ENCODE assay signal across 11 cellular contexts in the genomic region with DNA sequence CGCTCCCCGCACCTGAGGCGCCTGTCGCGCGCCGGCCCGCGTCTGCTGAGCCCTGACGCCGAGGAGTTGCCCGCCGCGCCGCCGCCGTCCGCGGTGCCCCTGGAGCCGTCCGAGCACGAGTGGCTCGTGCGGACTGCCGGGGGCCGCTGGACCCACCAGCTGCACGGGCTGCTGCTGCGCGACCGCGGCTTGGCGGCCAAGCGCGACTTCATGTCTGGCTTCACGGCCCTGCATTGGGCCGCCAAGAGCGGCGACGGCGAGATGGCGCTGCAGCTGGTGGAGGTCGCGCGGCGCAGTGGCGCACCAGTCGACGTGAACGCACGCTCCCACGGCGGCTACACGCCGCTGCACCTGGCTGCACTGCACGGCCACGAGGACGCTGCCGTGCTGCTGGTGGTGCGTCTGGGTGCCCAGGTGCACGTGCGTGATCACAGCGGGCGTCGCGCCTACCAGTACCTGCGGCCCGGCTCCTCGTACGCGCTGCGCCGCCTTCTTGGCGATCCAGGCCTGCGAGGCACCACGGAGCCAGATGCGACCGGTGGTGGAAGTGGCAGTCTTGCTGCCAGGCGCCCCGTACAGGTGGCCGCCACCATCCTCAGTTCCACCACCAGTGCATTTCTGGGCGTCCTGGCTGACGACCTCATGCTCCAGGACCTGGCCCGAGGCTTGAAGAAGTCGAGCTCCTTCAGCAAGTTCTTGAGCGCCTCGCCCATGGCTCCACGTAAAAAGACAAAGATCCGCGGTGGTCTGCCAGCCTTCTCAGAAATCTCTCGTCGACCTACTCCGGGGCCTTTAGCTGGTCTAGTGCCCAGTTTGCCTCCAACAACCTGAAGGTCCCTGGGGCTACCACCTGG. TPM values are rescaled to one million over a fixed set of nuclear protein-coding genes. Genes with fewer than 3 reads are reported as not detected.
DNase-seq lines count a peak whose midpoint lies in the region; ATAC-seq, FAIRE-seq and TF ChIP-seq lines count a peak whose summit lies in the region.
"Had no signal": no experiment of that assay in that cellular context is flagged by ENCODE, and none has a peak within 500 bp of the region (broad histone marks: within the 10 kb centered on the region; RNA-seq: fewer than 3 reads in every experiment).

No MANE protein-coding gene starts in this region.

- BruUV-seq in HepG2 (replicated peaks; lab: Mats Ljungman, UMichigan) = no TSS peak
- no TSS peak for BruUV-seq in A673 (replicated peaks; lab: Mats Ljungman, UMichigan)

- DNase-seq in HepG2 (ENCODE audit: low spot score) = no peak
- no peak for DNase-seq in right lobe of liver
- DNase-seq in esophagus squamous epithelium (lab: John Stamatoyannopoulos, UW) = no peak
- no peak for DNase-seq in vagina (ENCODE audit: extremely low spot score in 2 of 2)
- DNase-seq in pons (ENCODE audit: low spot score) = no peak
- DNase-seq in DMS 273 treated with DMSO at 0.1 percent for 48 hours (lab: John Stamatoyannopoulos, UW) = no peak
- no peak for DNase-seq in A673 (ENCODE audit: low spot score)
- DNase-seq: NCI-H146; SHP77 treated with DMSO at 0.1 percent for 48 hours; stimulated activated CD4-positive, alpha-beta T cell treated with anti-CD3 and anti-CD28 coated beads, Interleukin-4, amount 100 ng/mL, for 4 hours had no signal

- H4K20me1 ChIP-seq in HepG2 (ENCODE audit: insufficient read depth, low read length) = no peaks in the 10 kb centered on the region

- peaks cover 81% of the 10 kb centered on the region for H3K27me3 Mint-ChIP-seq in nephron (ENCODE audit: low read depth)

- H3K79me2 ChIP-seq in HepG2 (ENCODE audit: insufficient read depth, low read length) = no peaks in the 10 kb centered on the region

- H3K9me3 ChIP-seq in HepG2 (ENCODE audit: low read length) (no peaks in the 10 kb centered on the region), right lobe of liver (no peaks in the 10 kb centered on the region), esophagus squamous epithelium (no peaks in the 10 kb centered on the region), vagina (no peaks in the 10 kb centered on the region), A673 (ENCODE audit: low read depth, low read length, poor library complexity, severe bottlenecking) (no peaks in the 10 kb centered on the region)

- TF ChIP-seq CTCF in HepG2 (CRISPR knock-in tag; IDR thresholded peaks at IDR 0.05) (no peak), right lobe of liver (IDR thresholded peaks at IDR 0.05) (no peak), esophagus squamous epithelium (IDR thresholded peaks at IDR 0.05) (no peak), nephron (IDR thresholded peaks at IDR 0.05; ENCODE audit: unreplicated experiment in 3 of 3) (no peak), vagina (IDR thresholded peaks at IDR 0.05) (no peak), A673 (conservative IDR thresholded peaks at IDR 0.05; ENCODE audit: low read depth, low read length) (no peak)

- H3K4me1 Mint-ChIP-seq in nephron = peaks cover 8% of the 10 kb centered on the region

- no peak for FAIRE-seq in HepG2 (lab: Jason Lieb, UNC)

- 98% methylated on average over 75 of the region's 92 CpGs for WGBS in HepG2 (ENCODE audit: low lambda C conversion rate)
- 91% methylated on average over 7 of the region's 92 CpGs for WGBS in right lobe of liver (ENCODE audit: insufficient coverage, low coverage, low lambda C conversion rate, missing lambda C conversion rate)
- WGBS in esophagus squamous epithelium, 2 donors = 96% methylated on average over 12 to 19 of the region's 92 CpGs

- no peaks in the 10 kb centered on the region for H3K36me3 ChIP-seq in HepG2 (replicated peaks in 1 of 2; ENCODE audit: control insufficient read depth in 1 of 2, insufficient read depth in 2 of 2, low read length in 2 of 2)
- no peaks in the 10 kb centered on the region for H3K36me3 ChIP-seq in right lobe of liver
- H3K36me3 ChIP-seq in esophagus squamous epithelium = no peaks in the 10 kb centered on the region
- H3K36me3 ChIP-seq in vagina = no peaks in the 10 kb centered on the region
- no peaks in the 10 kb centered on the region for H3K36me3 ChIP-seq in A673 (ENCODE audit: insufficient read depth, low read length, poor library complexity, severe bottlenecking)

- H3K27ac ChIP-seq in HepG2 (ENCODE audit: extremely low read length, insufficient read depth, low read length) = peak overlapping the region; percentile 12
- no peak overlapping the region for H3K27ac ChIP-seq in right lobe of liver
- no peak overlapping the region for H3K27ac ChIP-seq in esophagus squamous epithelium
- no peak overlapping the region for H3K27ac ChIP-seq in vagina
- H3K27ac ChIP-seq in A673 (ENCODE audit: low read depth, low read length, poor library complexity, severe bottlenecking) = no peak overlapping the region

- no peaks in the 10 kb centered on the region for H3K27me3 ChIP-seq in HepG2 (ENCODE audit: control insufficient read depth in 1 of 2, insufficient read depth in 2 of 2, low read length in 2 of 2)
- no peaks in the 10 kb centered on the region for H3K27me3 ChIP-seq in right lobe of liver
- peaks cover 6 to 60% (median 14%) of the 10 kb centered on the region in 4 donors for H3K27me3 ChIP-seq in esophagus squamous epithelium
- H3K27me3 ChIP-seq in vagina = peaks cover 4% of the 10 kb centered on the region
- peaks cover 21% of the 10 kb centered on the region for H3K27me3 ChIP-seq in A673 (replicated peaks; ENCODE audit: insufficient read depth, low read depth, low read length, poor library complexity)

- H3K4me3 ChIP-seq in HepG2 (replicated peaks in 1 of 3; ENCODE audit: insufficient read depth in 1 of 3, low read depth in 2 of 3, low read length in 3 of 3) (no peak overlapping the region; a peak in 1 of 6 replicates), right lobe of liver (peak overlapping the region in 1 of 3 donors; percentile 56), esophagus squamous epithelium (peak overlapping the region; percentile 35 to 69 (median 48)), vagina (peak overlapping the region; percentile 35 to 37), A673 (ENCODE audit: low read depth, low read length, poor library complexity, severe bottlenecking) (no peak overlapping the region)

- peak overlapping the region in 1 of 3 experiments; percentile 28 for H3K27ac Mint-ChIP-seq in nephron

- no peak overlapping the region for H2AFZ ChIP-seq in HepG2 (ENCODE audit: low read length)

- peaks cover 58% of the 10 kb centered on the region for H3K4me1 ChIP-seq in HepG2 (ENCODE audit: insufficient read depth, low read length)
- peaks cover 0 to 7% (median 0%) of the 10 kb centered on the region in 4 donors for H3K4me1 ChIP-seq in right lobe of liver
- H3K4me1 ChIP-seq in esophagus squamous epithelium = peaks cover 12 to 26% (median 18%) of the 10 kb centered on the region in 3 donors
- peaks cover 14% of the 10 kb centered on the region for H3K4me1 ChIP-seq in vagina
- H3K4me1 ChIP-seq in A673 (ENCODE audit: insufficient read depth, low read length, poor library complexity, severe bottlenecking) = peaks cover 4% of the 10 kb centered on the region

- peak overlapping the region; percentile 71 to 76 (median 72) for H3K4me3 Mint-ChIP-seq in nephron

- H3K9me3 Mint-ChIP-seq in nephron = no peaks in the 10 kb centered on the region

- in situ Hi-C loops in HepG2 (cut with HindIII; ENCODE audit: extremely low pct_ligation_motif_present, low pct_unique_long_range_greater_than_20kb) = loop anchor here (5.0 kb wide), 1 partner anchor 42 kb away; no protein-coding TSS in a partner anchor

- TF ChIP-seq EP300 in HepG2 (IDR thresholded peaks at IDR 0.05; ENCODE audit: low read depth in 2 of 2, low read length in 2 of 2) = no peak
- TF ChIP-seq EP300 in HepG2 (CRISPR knock-in tag; IDR thresholded peaks at IDR 0.05; ENCODE audit: borderline replicate concordance) = no peak

- intact Hi-C loops in HepG2 (cut with micrococcal nuclease; ENCODE audit: unreplicated experiment) (no loop called here), right lobe of liver (cut with DNase I) (loop anchor here in 1 of 2 donors (10.0 kb wide), 1 partner anchor 60 kb away; no protein-coding TSS in a partner anchor), esophagus squamous epithelium (cut with DNase I) (loop anchor here (10.0 kb wide), 1 partner anchor 290 kb away; no protein-coding TSS in a partner anchor), vagina (cut with DNase I) (no loop called here), A673 (cut with micrococcal nuclease; ENCODE audit: unreplicated experiment) (no loop called here)

- no peak for ATAC-seq in HepG2
- ATAC-seq in right lobe of liver = no peak

- H3K9ac ChIP-seq in HepG2 (ENCODE audit: insufficient read depth, low read depth, low read length) = no peak overlapping the region

- POLR2A ChIA-PET in HepG2 (lab: Yijun Ruan, JAX) (interaction anchor here (1.1 to 1.5 kb wide), 2 partner anchors 8 to 25 kb away, joined by 3 to 5 read pairs; no protein-coding TSS in a partner anchor), A673 (lab: Charles Lee; ENCODE audit: low non-redundant PET) (no interaction called here)

- H3K36me3 Mint-ChIP-seq in nephron (ENCODE audit: low read depth) = no peaks in the 10 kb centered on the region

- TF ChIP-seq POLR2A in HepG2 (IDR thresholded peaks at IDR 0.05; ENCODE audit: insufficient read depth in 1 of 2, low read depth in 2 of 2, low read length in 2 of 2) (no peak), right lobe of liver (IDR thresholded peaks at IDR 0.05) (no peak), esophagus squamous epithelium (IDR thresholded peaks at IDR 0.05) (no peak), vagina (IDR thresholded peaks at IDR 0.05) (no peak)

- no peak for TF ChIP-seq RAD21 in HepG2 (CRISPR knock-in tag; IDR thresholded peaks at IDR 0.05)

- CTCF ChIA-PET in HepG2 (lab: Yijun Ruan, JAX; ENCODE audit: low intra/inter-chr PET ratio, low total read pairs) (no interaction called here), A673 (lab: Charles Lee) (no interaction called here)

- no peak overlapping the region for H3K4me2 ChIP-seq in HepG2 (ENCODE audit: low read depth, low read length)

RNA-seq across cellular contexts. Expression of a gene that starts 1.6 kb away (rescaled TPM):
- 1.9 and 2.0 TPM in 2 replicates for total RNA-seq in HepG2 (2016; rRNA removed; fragmentation: Illumina TruSeq; extraction: Trizol)
- 0.35 and 0.40 TPM in 2 replicates for total RNA-seq in HepG2 (2016; cell fraction: cytosol; rRNA removed; fragmentation: Illumina TruSeq; extraction: Trizol; ENCODE audit: low read depth)
- 2.0 and 2.2 TPM in 2 replicates for total RNA-seq in HepG2 (2016; cell fraction: insoluble cytoplasmic fraction; rRNA removed; fragmentation: Illumina TruSeq; extraction: Trizol)
- 1.4 and 1.6 TPM in 2 replicates for total RNA-seq in HepG2 (2016; cell fraction: membrane; rRNA removed; fragmentation: Illumina TruSeq; extraction: Trizol)
- total RNA-seq in HepG2 (2016; cell fraction: nucleus; rRNA removed; fragmentation: Illumina TruSeq; extraction: Trizol) = 1.1 and 1.6 TPM in 2 replicates
- polyA plus RNA-seq in HepG2 (2011; rRNA removed) = 0.82 and 0.95 TPM in 2 replicates
- polyA plus RNA-seq in HepG2 (2011; cell fraction: cytosol; rRNA removed) = 0.88 and 1.0 TPM in 2 replicates
- 0.57 and 0.77 TPM in 2 replicates for polyA plus RNA-seq in HepG2 (2011; cell fraction: nucleus; rRNA removed)
- 0.73 and 0.79 TPM in 2 replicates for polyA plus RNA-seq in HepG2 (2012)
- 0.28 and 0.41 TPM in 2 replicates for polyA plus RNA-seq in HepG2 (2016; cell fraction: cytosol; fragmentation: Illumina TruSeq; extraction: Trizol; ENCODE audit: low read depth)
- 2.7 and 2.9 TPM in 2 replicates for polyA plus RNA-seq in HepG2 (2016; cell fraction: insoluble cytoplasmic fraction; fragmentation: Illumina TruSeq; extraction: Trizol; ENCODE audit: low read depth)
- 1.2 and 1.3 TPM in 2 replicates for polyA plus RNA-seq in HepG2 (2016; cell fraction: membrane; fragmentation: Illumina TruSeq; extraction: Trizol; ENCODE audit: low read depth)
- 1.7 and 1.8 TPM in 2 replicates for polyA plus RNA-seq in HepG2 (2016; cell fraction: nucleus; fragmentation: Illumina TruSeq; extraction: Trizol; ENCODE audit: insufficient read depth, low read depth)
- polyA minus RNA-seq in HepG2 (2011; rRNA and poly(A)+ RNA removed; ENCODE audit: low replicate concordance) = 2.2 TPM in 1 of 2 replicates, not detected in the other
- polyA minus RNA-seq in HepG2 (2011; cell fraction: cytosol; rRNA and poly(A)+ RNA removed) = 0.49 and 1.1 TPM in 2 replicates
- 0.62 and 0.64 TPM in 2 replicates for polyA minus RNA-seq in HepG2 (2011; cell fraction: nucleus; rRNA and poly(A)+ RNA removed)
- total RNA-seq in right lobe of liver = 1 to 10 TPM in 5 of 6 experiments, under 1 TPM in 1; 0.95 to 4.7 (median 1.4) TPM
- total RNA-seq in esophagus squamous epithelium = under 1 TPM in 2 of 4 donors, not detected in 2; 0.13 to 0.45 TPM
- total RNA-seq in vagina = not detected
- total RNA-seq in A673 (2021) = not detected in 2 replicates

RNA-seq across cellular contexts. Expression of a gene that starts 15.8 kb away (rescaled TPM):
- total RNA-seq in HepG2 (2016; rRNA removed; fragmentation: Illumina TruSeq; extraction: Trizol) (8.9 and 18.2 TPM in 2 replicates), right lobe of liver (10 to 100 TPM; 29.5 to 96.1 (median 77.4) TPM), esophagus squamous epithelium (10 to 100 TPM in 1 of 4 donors, 1 to 10 TPM in 3; 2.7 to 10.7 (median 3.7) TPM), vagina (17.7 TPM), A673 (2021) (0.28 and 0.54 TPM in 2 replicates)
- total RNA-seq in HepG2 (2016; cell fraction: cytosol; rRNA removed; fragmentation: Illumina TruSeq; extraction: Trizol; ENCODE audit: low read depth) = 2.9 and 3.0 TPM in 2 replicates
- 8.5 and 16.1 TPM in 2 replicates for total RNA-seq in HepG2 (2016; cell fraction: insoluble cytoplasmic fraction; rRNA removed; fragmentation: Illumina TruSeq; extraction: Trizol)
- 6.2 and 8.3 TPM in 2 replicates for total RNA-seq in HepG2 (2016; cell fraction: membrane; rRNA removed; fragmentation: Illumina TruSeq; extraction: Trizol)
- total RNA-seq in HepG2 (2016; cell fraction: nucleus; rRNA removed; fragmentation: Illumina TruSeq; extraction: Trizol) = 14.0 and 18.5 TPM in 2 replicates
- 25.7 and 34.5 TPM in 2 replicates for polyA plus RNA-seq in HepG2 (2011; rRNA removed)
- 18.4 and 21.6 TPM in 2 replicates for polyA plus RNA-seq in HepG2 (2011; cell fraction: cytosol; rRNA removed)
- polyA plus RNA-seq in HepG2 (2011; cell fraction: nucleus; rRNA removed) = 60.0 and 62.0 TPM in 2 replicates
- 12.5 and 16.7 TPM in 2 replicates for polyA plus RNA-seq in HepG2 (2012)
- 2.1 and 2.2 TPM in 2 replicates for polyA plus RNA-seq in HepG2 (2016; cell fraction: cytosol; fragmentation: Illumina TruSeq; extraction: Trizol; ENCODE audit: low read depth)
- 11.5 and 14.1 TPM in 2 replicates for polyA plus RNA-seq in HepG2 (2016; cell fraction: insoluble cytoplasmic fraction; fragmentation: Illumina TruSeq; extraction: Trizol; ENCODE audit: low read depth)
- 4.6 and 5.0 TPM in 2 replicates for polyA plus RNA-seq in HepG2 (2016; cell fraction: membrane; fragmentation: Illumina TruSeq; extraction: Trizol; ENCODE audit: low read depth)
- 52.3 and 58.0 TPM in 2 replicates for polyA plus RNA-seq in HepG2 (2016; cell fraction: nucleus; fragmentation: Illumina TruSeq; extraction: Trizol; ENCODE audit: insufficient read depth, low read depth)
- polyA minus RNA-seq in HepG2 (2011; rRNA and poly(A)+ RNA removed; ENCODE audit: low replicate concordance) = 10.1 and 31.5 TPM in 2 replicates
- 14.4 and 20.5 TPM in 2 replicates for polyA minus RNA-seq in HepG2 (2011; cell fraction: cytosol; rRNA and poly(A)+ RNA removed)
- 29.1 and 42.4 TPM in 2 replicates for polyA minus RNA-seq in HepG2 (2011; cell fraction: nucleus; rRNA and poly(A)+ RNA removed)

RNA-seq across cellular contexts. Expression of a gene that starts 37.6 kb away (rescaled TPM):
- total RNA-seq in HepG2 (2016; rRNA removed; fragmentation: Illumina TruSeq; extraction: Trizol) (49.9 and 50.7 TPM in 2 replicates), right lobe of liver (10 to 100 TPM in 5 of 6 experiments, 1 to 10 TPM in 1; 8.0 to 15.9 (median 13.3) TPM), esophagus squamous epithelium (10 to 100 TPM; 31.9 to 44.9 (median 38.3) TPM), vagina (52.8 TPM), A673 (2021) (26.4 and 33.0 TPM in 2 replicates)
- total RNA-seq in HepG2 (2016; cell fraction: cytosol; rRNA removed; fragmentation: Illumina TruSeq; extraction: Trizol; ENCODE audit: low read depth) = 13.3 and 15.3 TPM in 2 replicates
- total RNA-seq in HepG2 (2016; cell fraction: insoluble cytoplasmic fraction; rRNA removed; fragmentation: Illumina TruSeq; extraction: Trizol) = 44.4 and 46.1 TPM in 2 replicates
- total RNA-seq in HepG2 (2016; cell fraction: membrane; rRNA removed; fragmentation: Illumina TruSeq; extraction: Trizol) = 36.1 and 39.7 TPM in 2 replicates
- total RNA-seq in HepG2 (2016; cell fraction: nucleus; rRNA removed; fragmentation: Illumina TruSeq; extraction: Trizol) = 44.2 and 49.8 TPM in 2 replicates
- polyA plus RNA-seq in HepG2 (2011; rRNA removed) = 41.4 and 52.4 TPM in 2 replicates
- 28.0 and 28.2 TPM in 2 replicates for polyA plus RNA-seq in HepG2 (2011; cell fraction: cytosol; rRNA removed)
- 111 and 114 TPM in 2 replicates for polyA plus RNA-seq in HepG2 (2011; cell fraction: nucleus; rRNA removed)
- polyA plus RNA-seq in HepG2 (2012) = 25.3 and 37.5 TPM in 2 replicates
- polyA plus RNA-seq in HepG2 (2016; cell fraction: cytosol; fragmentation: Illumina TruSeq; extraction: Trizol; ENCODE audit: low read depth) = 13.8 and 15.1 TPM in 2 replicates
- polyA plus RNA-seq in HepG2 (2016; cell fraction: insoluble cytoplasmic fraction; fragmentation: Illumina TruSeq; extraction: Trizol; ENCODE audit: low read depth) = 42.4 and 53.4 TPM in 2 replicates
- 26.2 and 28.3 TPM in 2 replicates for polyA plus RNA-seq in HepG2 (2016; cell fraction: membrane; fragmentation: Illumina TruSeq; extraction: Trizol; ENCODE audit: low read depth)
- 65.8 and 78.0 TPM in 2 replicates for polyA plus RNA-seq in HepG2 (2016; cell fraction: nucleus; fragmentation: Illumina TruSeq; extraction: Trizol; ENCODE audit: insufficient read depth, low read depth)
- polyA minus RNA-seq in HepG2 (2011; rRNA and poly(A)+ RNA removed; ENCODE audit: low replicate concordance) = 18.7 and 34.8 TPM in 2 replicates
- 17.4 TPM in 2 replicates for polyA minus RNA-seq in HepG2 (2011; cell fraction: cytosol; rRNA and poly(A)+ RNA removed)
- polyA minus RNA-seq in HepG2 (2011; cell fraction: nucleus; rRNA and poly(A)+ RNA removed) = 40.3 and 47.5 TPM in 2 replicates

RNA-seq across cellular contexts. Expression of a gene that starts 51.6 kb away (rescaled TPM):
- 0.07 and 0.38 TPM in 2 replicates for total RNA-seq in HepG2 (2016; rRNA removed; fragmentation: Illumina TruSeq; extraction: Trizol)
- 0.20 and 0.71 TPM in 2 replicates for total RNA-seq in HepG2 (2016; cell fraction: cytosol; rRNA removed; fragmentation: Illumina TruSeq; extraction: Trizol; ENCODE audit: low read depth)
- 0.15 and 0.49 TPM in 2 replicates for total RNA-seq in HepG2 (2016; cell fraction: insoluble cytoplasmic fraction; rRNA removed; fragmentation: Illumina TruSeq; extraction: Trizol)
- 0.46 and 0.55 TPM in 2 replicates for total RNA-seq in HepG2 (2016; cell fraction: membrane; rRNA removed; fragmentation: Illumina TruSeq; extraction: Trizol)
- 0.60 and 0.65 TPM in 2 replicates for total RNA-seq in HepG2 (2016; cell fraction: nucleus; rRNA removed; fragmentation: Illumina TruSeq; extraction: Trizol)
- 0.33 and 0.50 TPM in 2 replicates for polyA plus RNA-seq in HepG2 (2011; rRNA removed)
- polyA plus RNA-seq in HepG2 (2011; cell fraction: cytosol; rRNA removed) = 0.09 and 0.24 TPM in 2 replicates
- 0.51 and 0.68 TPM in 2 replicates for polyA plus RNA-seq in HepG2 (2011; cell fraction: nucleus; rRNA removed)
- 0.16 and 0.20 TPM in 2 replicates for polyA plus RNA-seq in HepG2 (2012)
- 0.07 and 0.37 TPM in 2 replicates for polyA plus RNA-seq in HepG2 (2016; cell fraction: cytosol; fragmentation: Illumina TruSeq; extraction: Trizol; ENCODE audit: low read depth)
- polyA plus RNA-seq in HepG2 (2016; cell fraction: insoluble cytoplasmic fraction; fragmentation: Illumina TruSeq; extraction: Trizol; ENCODE audit: low read depth) = 0.21 and 0.23 TPM in 2 replicates
- 0.21 and 0.26 TPM in 2 replicates for polyA plus RNA-seq in HepG2 (2016; cell fraction: membrane; fragmentation: Illumina TruSeq; extraction: Trizol; ENCODE audit: low read depth)
- polyA plus RNA-seq in HepG2 (2016; cell fraction: nucleus; fragmentation: Illumina TruSeq; extraction: Trizol; ENCODE audit: insufficient read depth, low read depth) = 0.92 and 1.0 TPM in 2 replicates
- polyA minus RNA-seq in HepG2 (2011; rRNA and poly(A)+ RNA removed; ENCODE audit: low replicate concordance) = 0.21 and 0.84 TPM in 2 replicates
- polyA minus RNA-seq in HepG2 (2011; cell fraction: cytosol; rRNA and poly(A)+ RNA removed) = not detected in 2 replicates
- 0.64 and 2.0 TPM in 2 replicates for polyA minus RNA-seq in HepG2 (2011; cell fraction: nucleus; rRNA and poly(A)+ RNA removed)
- under 1 TPM; 0.20 to 0.71 (median 0.48) TPM for total RNA-seq in right lobe of liver
- total RNA-seq in esophagus squamous epithelium = under 1 TPM in 2 of 4 donors, not detected in 2; 0.26 to 0.40 TPM
- total RNA-seq in vagina = not detected
- 0.32 and 1.1 TPM in 2 replicates for total RNA-seq in A673 (2021)

RNA-seq across cellular contexts. Expression of a gene that starts 51.8 kb away (rescaled TPM):
- total RNA-seq in HepG2 (2016; rRNA removed; fragmentation: Illumina TruSeq; extraction: Trizol) (575 and 610 TPM in 2 replicates), right lobe of liver (100 to 1,000 TPM; 488 to 702 (median 628) TPM), esophagus squamous epithelium (100 to 1,000 TPM; 160 to 232 (median 193) TPM), vagina (189 TPM), A673 (2021) (542 and 564 TPM in 2 replicates)
- 434 and 616 TPM in 2 replicates for total RNA-seq in HepG2 (2016; cell fraction: cytosol; rRNA removed; fragmentation: Illumina TruSeq; extraction: Trizol; ENCODE audit: low read depth)
- total RNA-seq in HepG2 (2016; cell fraction: insoluble cytoplasmic fraction; rRNA removed; fragmentation: Illumina TruSeq; extraction: Trizol) = 541 and 719 TPM in 2 replicates
- total RNA-seq in HepG2 (2016; cell fraction: membrane; rRNA removed; fragmentation: Illumina TruSeq; extraction: Trizol) = 520 and 710 TPM in 2 replicates
- total RNA-seq in HepG2 (2016; cell fraction: nucleus; rRNA removed; fragmentation: Illumina TruSeq; extraction: Trizol) = 214 and 220 TPM in 2 replicates
- polyA plus RNA-seq in HepG2 (2011; rRNA removed) = 237 and 257 TPM in 2 replicates
- polyA plus RNA-seq in HepG2 (2011; cell fraction: cytosol; rRNA removed) = 173 and 215 TPM in 2 replicates
- polyA plus RNA-seq in HepG2 (2011; cell fraction: nucleus; rRNA removed) = 111 and 145 TPM in 2 replicates
- polyA plus RNA-seq in HepG2 (2012) = 221 and 310 TPM in 2 replicates
- polyA plus RNA-seq in HepG2 (2016; cell fraction: cytosol; fragmentation: Illumina TruSeq; extraction: Trizol; ENCODE audit: low read depth) = 298 and 464 TPM in 2 replicates
- polyA plus RNA-seq in HepG2 (2016; cell fraction: insoluble cytoplasmic fraction; fragmentation: Illumina TruSeq; extraction: Trizol; ENCODE audit: low read depth) = 393 and 430 TPM in 2 replicates
- 329 and 431 TPM in 2 replicates for polyA plus RNA-seq in HepG2 (2016; cell fraction: membrane; fragmentation: Illumina TruSeq; extraction: Trizol; ENCODE audit: low read depth)
- 240 and 275 TPM in 2 replicates for polyA plus RNA-seq in HepG2 (2016; cell fraction: nucleus; fragmentation: Illumina TruSeq; extraction: Trizol; ENCODE audit: insufficient read depth, low read depth)
- polyA minus RNA-seq in HepG2 (2011; rRNA and poly(A)+ RNA removed; ENCODE audit: low replicate concordance) = 39.6 and 61.4 TPM in 2 replicates
- 26.8 and 32.8 TPM in 2 replicates for polyA minus RNA-seq in HepG2 (2011; cell fraction: cytosol; rRNA and poly(A)+ RNA removed)
- polyA minus RNA-seq in HepG2 (2011; cell fraction: nucleus; rRNA and poly(A)+ RNA removed) = 52.9 and 60.8 TPM in 2 replicates

Comparison
In these comparisons a context has a peak if more than half of its experiments do, and no peak if none do; other contexts are left out.
1. H3K4me3 ChIP-seq: peak in esophagus squamous epithelium (4 of 4) and vagina (2 of 2); none in HepG2 (0 of 3) and A673 (single experiment).